Comparison of ENCODE assay signal across 8 cellular contexts in genomic region chr1:183636334-183636682, GRCh38. TPM values are rescaled to one million over a fixed set of nuclear protein-coding genes. Genes with fewer than 3 reads are reported as not detected.
DNase-seq lines count a peak whose midpoint lies in the region; FAIRE-seq and TF ChIP-seq lines count a peak whose summit lies in the region.

No MANE protein-coding gene starts in this region.

- peaks cover 31% of the 10 kb centered on the region for H3K4me1 Mint-ChIP-seq in progenitor cell of endocrine pancreas (ENCODE audit: low read depth)

- peak overlapping the region; percentile 100 for H3K4me3 Mint-ChIP-seq in progenitor cell of endocrine pancreas (ENCODE audit: low read depth)

- no peak for DNase-seq in epithelial cell of proximal tubule (ENCODE audit: low read depth)
- DNase-seq in progenitor cell of endocrine pancreas (ENCODE audit: low spot score, unreplicated experiment): no peak
- DNase-seq in NCI-H187 (lab: John Stamatoyannopoulos, UW): no peak
- DNase-seq in putamen (ENCODE audit: low spot score): no peak
- DNase-seq in urothelium cell line (ENCODE audit: low spot score): no peak
- DNase-seq in foreskin melanocyte: no peak

- peak overlapping the region; percentile 98 for H3K27ac Mint-ChIP-seq in progenitor cell of endocrine pancreas

- H4K20me1 ChIP-seq in OCI-LY3 (ENCODE audit: insufficient read depth, low read length): peaks cover 23% of the 10 kb centered on the region

- H2AFZ ChIP-seq in OCI-LY3 (ENCODE audit: low read depth, low read length): peak overlapping the region; percentile 93

- H3K36me3 Mint-ChIP-seq in progenitor cell of endocrine pancreas (ENCODE audit: insufficient read depth): peaks cover 1% of the 10 kb centered on the region

- no peak for FAIRE-seq in urothelium cell line (lab: Jason Lieb, UNC)

- H3K36me3 ChIP-seq in OCI-LY3 (replicated peaks; ENCODE audit: low read depth, low read length): peaks cover 24% of the 10 kb centered on the region

- H3K4me2 ChIP-seq in OCI-LY3 (ENCODE audit: low read length): peak overlapping the region; percentile 98

- no peaks in the 10 kb centered on the region for H3K9me3 ChIP-seq in OCI-LY3 (ENCODE audit: insufficient read depth, low read length)

- peak overlapping the region; percentile 71 for H3K4me3 ChIP-seq in GM08714 (ENCODE audit: low read length)
- peak overlapping the region; percentile 87 for H3K4me3 ChIP-seq in OCI-LY3 (ENCODE audit: low read length)
- H3K4me3 ChIP-seq in epithelial cell of proximal tubule (ENCODE audit: low read depth, low read length): peak overlapping the region; percentile 75

- H3K27me3 Mint-ChIP-seq in progenitor cell of endocrine pancreas: peaks cover 2% of the 10 kb centered on the region

- no peaks in the 10 kb centered on the region; the same call in 1 of the 2 replicates for H3K27me3 ChIP-seq in OCI-LY3 (ENCODE audit: low read depth, low read length)

- no peak overlapping the region for H3K27ac ChIP-seq in OCI-LY3 (ENCODE audit: low read length)

- peaks cover 30% of the 10 kb centered on the region for H3K4me1 ChIP-seq in OCI-LY3 (ENCODE audit: low read length)

- TF ChIP-seq CTCF in OCI-LY3 (IDR thresholded peaks at IDR 0.05; ENCODE audit: low read depth, low read length) (no peak), epithelial cell of proximal tubule (conservative IDR thresholded peaks at IDR 0.05; ENCODE audit: low read depth, low read length) (no peak), progenitor cell of endocrine pancreas (IDR thresholded peaks at IDR 0.05; ENCODE audit: unreplicated experiment) (no peak)

- peaks cover 43% of the 10 kb centered on the region for H3K79me2 ChIP-seq in OCI-LY3 (ENCODE audit: low read length)

- peak overlapping the region; percentile 54 for H3K9ac ChIP-seq in OCI-LY3 (ENCODE audit: low read length)

- H3K9me3 Mint-ChIP-seq in progenitor cell of endocrine pancreas (ENCODE audit: low read depth): no peaks in the 10 kb centered on the region

RNA-seq across cellular contexts. Expression of gene ARPC5, which starts 0.7 kb away (rescaled TPM):
- total RNA-seq in epithelial cell of proximal tubule: 94.4 and 127 TPM in 2 replicates
- 68.0 and 69.3 TPM in 2 replicates for total RNA-seq in progenitor cell of endocrine pancreas

RNA-seq across cellular contexts. Expression of gene APOBEC4, which starts 16.8 kb away (rescaled TPM):
- total RNA-seq in epithelial cell of proximal tubule: not detected in 2 replicates
- not detected in 2 replicates for total RNA-seq in progenitor cell of endocrine pancreas

RNA-seq across cellular contexts. Expression of gene NCF2, which starts 46.0 kb away (rescaled TPM):
- total RNA-seq in epithelial cell of proximal tubule (25.6 and 32.0 TPM in 2 replicates), progenitor cell of endocrine pancreas (0.67 and 1.7 TPM in 2 replicates)
